9 cellular contexts compared by ENCODE assay signal in the genomic region with DNA sequence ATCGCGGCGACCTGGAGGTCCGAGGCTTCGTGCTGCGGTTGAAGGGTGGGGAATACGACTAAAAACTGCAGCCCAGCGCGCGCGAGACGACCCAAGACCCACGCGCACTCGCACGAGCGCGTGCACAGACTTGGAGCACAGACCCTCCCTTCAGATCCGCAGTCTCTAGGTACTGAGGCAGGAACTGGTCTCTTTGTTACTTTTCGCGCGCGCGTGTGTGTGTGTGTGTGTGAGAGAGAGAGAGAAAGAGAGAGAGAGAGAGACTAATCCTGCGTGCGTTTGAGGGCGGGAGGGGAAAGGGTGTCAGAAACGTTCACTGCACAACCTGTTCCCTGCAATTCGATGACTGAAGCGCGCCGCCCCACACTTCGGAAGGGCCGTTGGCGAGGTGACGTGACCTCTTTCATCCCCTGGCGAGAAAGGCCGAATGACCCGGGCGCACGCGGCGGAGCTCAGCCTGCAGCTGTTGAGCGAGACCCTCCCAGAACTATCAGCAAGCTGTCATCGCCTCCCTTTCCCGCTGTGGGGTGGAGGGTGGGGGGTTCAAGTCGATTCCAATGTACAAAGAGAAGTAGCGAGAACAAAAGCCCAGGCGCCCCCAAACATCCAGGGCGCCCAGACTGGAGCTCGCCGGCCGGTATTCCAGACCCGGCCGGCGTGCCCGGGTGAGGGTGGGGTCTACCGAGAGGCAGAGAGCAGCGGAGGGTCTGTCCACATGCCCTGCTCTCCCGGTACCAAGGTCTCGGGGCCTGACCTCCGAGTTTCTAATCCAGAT. TPM values are rescaled to one million over a fixed set of nuclear protein-coding genes. Genes with fewer than 3 reads are reported as not detected.
A peak's percentile ranks its signal among the peaks of the same experiment; 100 is the strongest.
DNase-seq lines count a peak whose midpoint lies in the region; ATAC-seq and TF ChIP-seq lines count a peak whose summit lies in the region.
"Had no signal": no experiment of that assay in that cellular context is flagged by ENCODE, and none has a peak within 500 bp of the region (broad histone marks: within the 10 kb centered on the region; RNA-seq: fewer than 3 reads in every experiment).

No MANE protein-coding gene starts in this region.

- ATAC-seq in memory B cell (ENCODE audit: low read depth) (peak; percentile 33), HG02642 (IDR thresholded peaks at IDR 0.05; ENCODE audit: poor library complexity, unreplicated experiment) (no peak), HG03469 (IDR thresholded peaks at IDR 0.05; ENCODE audit: unreplicated experiment) (no peak), GM18498 (IDR thresholded peaks at IDR 0.05; ENCODE audit: unreplicated experiment) (no peak)

- DNase-seq in GM10248 (ENCODE audit: extremely low spot score), result peak; percentile 49
- peak; percentile 41 for DNase-seq in NCI-H2196 (lab: John Stamatoyannopoulos, UW; ENCODE audit: unreplicated experiment)
- DNase-seq in activated naive CD4-positive, alpha-beta T cell treated with anti-CD3 and anti-CD28 coated beads for 36 hours, result peak; percentile 66
- DNase-seq in memory B cell (ENCODE audit: low spot score in 2 of 2), result peak; percentile 35 to 38

- peaks cover 43% of the 10 kb centered on the region for H3K4me1 Mint-ChIP-seq in activated naive CD4-positive, alpha-beta T cell treated with anti-CD3 and anti-CD28 coated beads for 36 hours (ENCODE audit: low read depth)
- peaks cover 28% of the 10 kb centered on the region for H3K4me1 Mint-ChIP-seq in memory B cell

- TF ChIP-seq CTCF in GM10248 (IDR thresholded peaks at IDR 0.05; ENCODE audit: control extremely low read depth, extremely low read depth, low read depth, missing control alignments), result no peak

- H3K27ac ChIP-seq in urinary bladder (ENCODE audit: low read depth), result no peak overlapping the region
- H3K27ac ChIP-seq: thyroid gland had no signal

- peak overlapping the region; percentile 62 for H3K4me3 Mint-ChIP-seq in activated naive CD4-positive, alpha-beta T cell treated with anti-CD3 and anti-CD28 coated beads for 36 hours
- peak overlapping the region; percentile 92 for H3K4me3 Mint-ChIP-seq in memory B cell

- 7% methylated on average over 62 of the region's 62 CpGs for WGBS in urinary bladder

- no peaks in the 10 kb centered on the region for H3K9me3 Mint-ChIP-seq in activated naive CD4-positive, alpha-beta T cell treated with anti-CD3 and anti-CD28 coated beads for 36 hours
- no peaks in the 10 kb centered on the region for H3K9me3 Mint-ChIP-seq in memory B cell

- intact Hi-C loops in activated naive CD4-positive, alpha-beta T cell treated with anti-CD3 and anti-CD28 coated beads for 36 hours (cut with micrococcal nuclease), result loop anchor here (1.0 to 2.0 kb wide), 2 partner anchors 20 to 66 kb away; no protein-coding TSS in a partner anchor

- no peaks in the 10 kb centered on the region for H3K36me3 ChIP-seq in urinary bladder (ENCODE audit: insufficient read depth)
- H3K36me3 ChIP-seq: thyroid gland had no signal

- H3K36me3 Mint-ChIP-seq in activated naive CD4-positive, alpha-beta T cell treated with anti-CD3 and anti-CD28 coated beads for 36 hours (ENCODE audit: low read depth), result peaks cover 1% of the 10 kb centered on the region
- H3K36me3 Mint-ChIP-seq in memory B cell, result no peaks in the 10 kb centered on the region

- peak overlapping the region; percentile 7 for H3K4me3 ChIP-seq in urinary bladder (ENCODE audit: low read depth, low read length)

- no peak overlapping the region for H3K27ac Mint-ChIP-seq in activated naive CD4-positive, alpha-beta T cell treated with anti-CD3 and anti-CD28 coated beads for 36 hours
- peak overlapping the region; percentile 89 for H3K27ac Mint-ChIP-seq in memory B cell

- H3K27me3 Mint-ChIP-seq in activated naive CD4-positive, alpha-beta T cell treated with anti-CD3 and anti-CD28 coated beads for 36 hours (ENCODE audit: low read depth), result peaks cover 76% of the 10 kb centered on the region
- peaks cover 25% of the 10 kb centered on the region for H3K27me3 Mint-ChIP-seq in memory B cell

- peaks cover 1% of the 10 kb centered on the region for H3K4me1 ChIP-seq in urinary bladder (ENCODE audit: insufficient read depth)

- CTCF ChIA-PET in GM10248 (lab: Yijun Ruan, JAX), result interaction anchor here (0.9 to 1.6 kb wide), 4 partner anchors 17 to 620 kb away, joined by 3 to 12 read pairs (median 4); a partner anchor contains a TSS
- CTCF ChIA-PET in activated naive CD4-positive, alpha-beta T cell treated with anti-CD3 and anti-CD28 coated beads for 36 hours (lab: Charles Lee), result interaction anchor here (0.6 to 3.3 kb wide), 6 partner anchors 15 to 103 kb away, joined by 3 to 20 read pairs (median 3); no protein-coding TSS in a partner anchor

- POLR2A ChIA-PET in GM10248 (lab: Yijun Ruan, JAX), result interaction anchor here (1.0 kb wide), 1 partner anchor 165 kb away, joined by 3 read pairs; no protein-coding TSS in a partner anchor

RNA-seq across cellular contexts. Expression of a gene that starts 1.5 kb away (rescaled TPM):
- under 1 TPM in 1 of 2 experiments, not detected in 1; 0.12 TPM for total RNA-seq in activated naive CD4-positive, alpha-beta T cell treated with anti-CD3 and anti-CD28 coated beads for 36 hours
- 55.6 TPM for total RNA-seq in urinary bladder
- 22.4 TPM for polyA plus RNA-seq in urinary bladder

RNA-seq across cellular contexts. Expression of a gene that starts 29.8 kb away (rescaled TPM):
- total RNA-seq in activated naive CD4-positive, alpha-beta T cell treated with anti-CD3 and anti-CD28 coated beads for 36 hours, result 10 to 100 TPM; 23.9 to 26.2 TPM
- 19.8 TPM for total RNA-seq in urinary bladder
- 29.5 TPM for polyA plus RNA-seq in urinary bladder

Comparison
In these comparisons a context has a peak if more than half of its experiments do, and no peak if none do; other contexts are left out.
1. RNA of a gene that starts 1.5 kb away (total RNA-seq): 55.6 TPM in urinary bladder (single experiment); 0.12 TPM in activated naive CD4-positive, alpha-beta T cell treated with anti-CD3 and anti-CD28 coated beads for 36 hours; every median in the first group is over 10 times any median in the second.
2. Peak in every context shown above with its lines, with median percentiles within 50 percentile points of each other: DNase-seq.